Comparison of ENCODE assay signal across 8 cellular contexts in genomic region chr12:104790296-104791125, GRCh38.
DNase-seq lines count a peak whose midpoint lies in the region; ATAC-seq and TF ChIP-seq lines count a peak whose summit lies in the region.

No MANE protein-coding gene starts in this region.

- H3K27ac ChIP-seq in breast epithelium = no peak overlapping the region
- H3K27ac ChIP-seq in left lung = no peak overlapping the region

- peak overlapping the region; percentile 25 for H3K4me3 Mint-ChIP-seq in T-helper 17 cell

- no peak overlapping the region for H3K4me3 ChIP-seq in breast epithelium
- H3K4me3 ChIP-seq in left lung = no peak overlapping the region

- H3K27ac Mint-ChIP-seq in T-helper 17 cell = peak overlapping the region; percentile 73

- TF ChIP-seq CTCF in breast epithelium (IDR thresholded peaks at IDR 0.05) = peak in 2 of 3 donors; percentile 23 to 27
- TF ChIP-seq CTCF in left lung (IDR thresholded peaks at IDR 0.05) = peak; percentile 66 to 80

- DNase-seq in SHP77 (lab: John Stamatoyannopoulos, UW) = peak; percentile 16 to 36
- no peak for DNase-seq in SHP77 treated with DMSO at 0.1 percent for 48 hours (lab: John Stamatoyannopoulos, UW)
- DNase-seq in T-helper 17 cell = peak; percentile 18 to 32 (median 22)
- DNase-seq in breast epithelium (ENCODE audit: low spot score in 2 of 2) = no peak
- peak; percentile 49 to 88 for DNase-seq in left lung
- DNase-seq in stimulated activated CD8-positive, alpha-beta memory T cell treated with anti-CD3 and anti-CD28 coated beads, Interleukin-2, amount 100 ng/mL, for 48 hours (ENCODE audit: low read depth in 2 of 2) = peak; percentile 22 to 37
- DNase-seq in NCI-H1105 treated with DMSO at 0.1 percent for 48 hours (lab: John Stamatoyannopoulos, UW) = no peak

- H3K27me3 Mint-ChIP-seq in T-helper 17 cell = peaks cover 14% of the 10 kb centered on the region

- H3K4me1 ChIP-seq in breast epithelium (no peaks in the 10 kb centered on the region), left lung (peaks cover 0 to 9% of the 10 kb centered on the region in 2 donors)

- H3K27me3 ChIP-seq in breast epithelium (no peaks in the 10 kb centered on the region), left lung (no peaks in the 10 kb centered on the region)

- H3K36me3 Mint-ChIP-seq in T-helper 17 cell (ENCODE audit: low read depth) = no peaks in the 10 kb centered on the region

- no peaks in the 10 kb centered on the region for H3K36me3 ChIP-seq in breast epithelium
- no peaks in the 10 kb centered on the region for H3K36me3 ChIP-seq in left lung

- TF ChIP-seq POLR2A in breast epithelium (IDR thresholded peaks at IDR 0.05) = no peak

- peaks cover 7% of the 10 kb centered on the region for H3K4me1 Mint-ChIP-seq in T-helper 17 cell

- intact Hi-C loops in breast epithelium (cut with DNase I; ENCODE audit: low total_unique reads) = no loop called here
- intact Hi-C loops in left lung (cut with DNase I) = no loop called here

- no peaks in the 10 kb centered on the region for H3K9me3 ChIP-seq in T-helper 17 cell (ENCODE audit: control insufficient read depth, low read length, poor library complexity, severe bottlenecking)
- no peaks in the 10 kb centered on the region for H3K9me3 ChIP-seq in breast epithelium
- no peaks in the 10 kb centered on the region for H3K9me3 ChIP-seq in left lung

- ATAC-seq in T-helper 17 cell (peak; percentile 61), left lung (peak; percentile 71), GM18858 (IDR thresholded peaks at IDR 0.05; ENCODE audit: unreplicated experiment) (no peak)

Comparison
In these comparisons a context has a peak if more than half of its experiments do, and no peak if none do; other contexts are left out.
1. DNase-seq: peak in SHP77 (2 of 2), T-helper 17 cell (3 of 3), left lung (2 of 2) and stimulated activated CD8-positive, alpha-beta memory T cell treated with anti-CD3 and anti-CD28 coated beads, Interleukin-2, amount 100 ng/mL, for 48 hours (2 of 2); none in SHP77 treated with DMSO at 0.1 percent for 48 hours (single experiment), breast epithelium (0 of 2) and NCI-H1105 treated with DMSO at 0.1 percent for 48 hours (single experiment).